Comparison of ENCODE assay signal across 35 cellular contexts in the genomic region with DNA sequence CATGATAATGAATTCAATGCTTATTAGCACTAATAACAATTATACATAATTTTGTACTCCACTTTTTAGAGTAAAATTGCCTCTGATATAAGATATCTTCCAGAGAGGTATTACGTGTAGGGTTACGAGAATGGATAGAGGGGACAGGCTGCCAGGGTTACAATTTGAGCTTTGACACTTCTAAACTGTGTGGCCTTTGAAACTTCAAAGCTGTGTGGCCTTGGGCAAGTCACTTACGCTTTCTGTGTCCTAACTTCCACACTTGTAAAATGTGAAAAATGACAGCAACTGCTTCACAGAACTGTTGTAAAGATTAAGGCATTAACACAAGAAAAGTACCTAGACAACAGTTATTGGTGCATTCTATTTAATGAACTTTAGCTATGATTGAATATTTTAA.
DNase-seq lines count a peak whose midpoint lies in the region; ATAC-seq, FAIRE-seq and TF ChIP-seq lines count a peak whose summit lies in the region.
"Had no signal": no experiment of that assay in that cellular context is flagged by ENCODE, and none has a peak within 500 bp of the region (broad histone marks: within the 10 kb centered on the region; RNA-seq: fewer than 3 reads in every experiment).

No MANE protein-coding gene starts in this region.

- H3K27ac ChIP-seq in HepG2 (ENCODE audit: extremely low read length, insufficient read depth, low read length) (no peak overlapping the region), right lobe of liver (no peak overlapping the region), mesendoderm (ENCODE audit: low read depth, low read length) (no peak overlapping the region)
- H3K27ac ChIP-seq: 22Rv1; A549; BLaER1; BLaER1 treated with 17β-estradiol and CSF1 and Interleukin-3, amounts not matched to agents 10 nM and 100 nM; C4-2B had no signal

- POLR2A ChIA-PET in HepG2 (lab: Yijun Ruan, JAX): no interaction called here
- POLR2A ChIA-PET in naive thymus-derived CD8-positive, alpha-beta T cell (lab: Charles Lee): no interaction called here

- H3K9me3 ChIP-seq in HepG2 (ENCODE audit: low read length) (no peaks in the 10 kb centered on the region), right lobe of liver (no peaks in the 10 kb centered on the region)
- H3K9me3 ChIP-seq: A549; BE2C; BLaER1; BLaER1 treated with 17β-estradiol and CSF1 and Interleukin-3, amounts not matched to agents 10 nM and 100 nM; Caco-2 had no signal

- H3K79me2 ChIP-seq in HepG2 (ENCODE audit: insufficient read depth, low read length): no peaks in the 10 kb centered on the region
- no peaks in the 10 kb centered on the region for H3K79me2 ChIP-seq in mesendoderm (ENCODE audit: control insufficient read depth, insufficient read depth, low read length)

- H3K4me1 Mint-ChIP-seq in naive thymus-derived CD8-positive, alpha-beta T cell: no peaks in the 10 kb centered on the region
- H3K4me1 Mint-ChIP-seq: B cell; CD14-positive monocyte; CD4-positive, alpha-beta memory T cell; CD4-positive, CD25-positive, alpha-beta regulatory T cell; CD8-positive, alpha-beta memory T cell had no signal

- H3K27me3 ChIP-seq in HepG2 (ENCODE audit: control insufficient read depth in 1 of 2, insufficient read depth in 2 of 2, low read length in 2 of 2) (no peaks in the 10 kb centered on the region), right lobe of liver (no peaks in the 10 kb centered on the region), mesendoderm (ENCODE audit: insufficient read depth, low read length, poor library complexity) (no peaks in the 10 kb centered on the region)
- H3K27me3 ChIP-seq: BE2C; BLaER1; BLaER1 treated with 17β-estradiol and CSF1 and Interleukin-3, amounts not matched to agents 10 nM and 100 nM had no signal

- H3K27ac Mint-ChIP-seq in naive thymus-derived CD8-positive, alpha-beta T cell: no peak overlapping the region
- H3K27ac Mint-ChIP-seq: B cell; CD14-positive monocyte; CD4-positive, alpha-beta memory T cell; CD4-positive, alpha-beta T cell; CD4-positive, CD25-positive, alpha-beta regulatory T cell; CD8-positive, alpha-beta memory T cell; CD8-positive, alpha-beta T cell had no signal

- CTCF ChIA-PET in HepG2 (lab: Yijun Ruan, JAX; ENCODE audit: low intra/inter-chr PET ratio, low total read pairs): no interaction called here

- no peak for TF ChIP-seq CTCF in HepG2 (CRISPR knock-in tag; IDR thresholded peaks at IDR 0.05)
- TF ChIP-seq CTCF in right lobe of liver (IDR thresholded peaks at IDR 0.05): no peak

- no peak for TF ChIP-seq EP300 in HepG2 (IDR thresholded peaks at IDR 0.05; ENCODE audit: low read depth in 2 of 2, low read length in 2 of 2)
- no peak for TF ChIP-seq EP300 in HepG2 (CRISPR knock-in tag; IDR thresholded peaks at IDR 0.05; ENCODE audit: borderline replicate concordance)

- H3K4ac ChIP-seq in mesendoderm (ENCODE audit: low read depth, low read length): peak overlapping the region; percentile 31

- H3K4me3 ChIP-seq in HepG2 (replicated peaks in 1 of 3; ENCODE audit: insufficient read depth in 1 of 3, low read depth in 2 of 3, low read length in 3 of 3) (no peak overlapping the region), right lobe of liver (no peak overlapping the region), mesendoderm (ENCODE audit: low read length) (no peak overlapping the region)
- H3K4me3 ChIP-seq: A549; BLaER1; BLaER1 treated with 17β-estradiol and CSF1 and Interleukin-3, amounts not matched to agents 10 nM and 100 nM had no signal

- peaks cover 0 to 3% (median 0%) of the 10 kb centered on the region in 9 donors for H3K9me3 Mint-ChIP-seq in naive thymus-derived CD8-positive, alpha-beta T cell
- H3K9me3 Mint-ChIP-seq: CD14-positive monocyte; CD4-positive, alpha-beta memory T cell; CD4-positive, alpha-beta T cell; CD8-positive, alpha-beta memory T cell; CD8-positive, alpha-beta T cell had no signal

- no peak overlapping the region for H4K8ac ChIP-seq in mesendoderm (ENCODE audit: low read depth, low read length)

- TF ChIP-seq RAD21 in HepG2 (CRISPR knock-in tag; IDR thresholded peaks at IDR 0.05): no peak

- H3K79me1 ChIP-seq in mesendoderm (ENCODE audit: low read length): no peaks in the 10 kb centered on the region

- ATAC-seq in HepG2: peak; percentile 35; the same call in 1 of the 3 replicates
- ATAC-seq in right lobe of liver: no peak
- ATAC-seq in naive thymus-derived CD8-positive, alpha-beta T cell: no peak
- ATAC-seq: A549; CD8-positive, alpha-beta T cell had no signal

- H4K5ac ChIP-seq in mesendoderm (ENCODE audit: low read length): no peak overlapping the region

- H3K9ac ChIP-seq in HepG2 (ENCODE audit: insufficient read depth, low read depth, low read length): no peak overlapping the region
- no peak overlapping the region for H3K9ac ChIP-seq in mesendoderm (ENCODE audit: low read length)
- H3K9ac ChIP-seq: BLaER1; BLaER1 treated with 17β-estradiol and CSF1 and Interleukin-3, amounts not matched to agents 10 nM and 100 nM had no signal

- H3K4me2 ChIP-seq in HepG2 (ENCODE audit: low read depth, low read length) (no peak overlapping the region), mesendoderm (ENCODE audit: low read length) (no peak overlapping the region)
- H3K4me2 ChIP-seq: A549; BLaER1; BLaER1 treated with 17β-estradiol and CSF1 and Interleukin-3, amounts not matched to agents 10 nM and 100 nM had no signal

- H3K23ac ChIP-seq in mesendoderm (ENCODE audit: low read length): no peak overlapping the region

- H2BK15ac ChIP-seq in mesendoderm (replicated peaks; ENCODE audit: low read depth): no peak overlapping the region

- no peak overlapping the region for H2BK5ac ChIP-seq in mesendoderm (ENCODE audit: low read length)

- no peak overlapping the region for H2BK120ac ChIP-seq in mesendoderm (ENCODE audit: low read depth, low read length)

- 48% methylated on average over 3 of the region's 3 CpGs for WGBS in HepG2 (ENCODE audit: low lambda C conversion rate)
- 80% methylated on average over 3 of the region's 3 CpGs for WGBS in right lobe of liver (ENCODE audit: insufficient coverage, low coverage, low lambda C conversion rate, missing lambda C conversion rate)
- whole genome bisulfite sequencing in mesendoderm (ENCODE audit: extremely low coverage, insufficient coverage, low lambda C conversion rate): no CpG with 5 or more reads among the region's 3 CpGs

- no peak for TF ChIP-seq POLR2A in HepG2 (IDR thresholded peaks at IDR 0.05; ENCODE audit: insufficient read depth in 1 of 2, low read depth in 2 of 2, low read length in 2 of 2)
- no peak for TF ChIP-seq POLR2A in right lobe of liver (IDR thresholded peaks at IDR 0.05)

- no peak overlapping the region for H3K4me3 Mint-ChIP-seq in naive thymus-derived CD8-positive, alpha-beta T cell
- H3K4me3 Mint-ChIP-seq: B cell; CD14-positive monocyte; CD4-positive, alpha-beta memory T cell; CD4-positive, alpha-beta T cell; CD4-positive, CD25-positive, alpha-beta regulatory T cell; CD8-positive, alpha-beta memory T cell; CD8-positive, alpha-beta T cell had no signal

- H3K27me3 Mint-ChIP-seq in naive thymus-derived CD8-positive, alpha-beta T cell: peaks cover 1 to 9% (median 5%) of the 10 kb centered on the region in 5 donors
- H3K27me3 Mint-ChIP-seq: B cell; CD4-positive, alpha-beta memory T cell; CD4-positive, CD25-positive, alpha-beta regulatory T cell had no signal

- H3K36me3 ChIP-seq in HepG2 (replicated peaks in 1 of 2; ENCODE audit: control insufficient read depth in 1 of 2, insufficient read depth in 2 of 2, low read length in 2 of 2): peaks cover 0 to 2% of the 10 kb centered on the region in 2 experiments; a peak in 2 of 5 replicates
- no peaks in the 10 kb centered on the region for H3K36me3 ChIP-seq in right lobe of liver
- H3K36me3 ChIP-seq in mesendoderm (ENCODE audit: control insufficient read depth, insufficient read depth, low read length): no peaks in the 10 kb centered on the region
- H3K36me3 ChIP-seq: BE2C; BLaER1; BLaER1 treated with 17β-estradiol and CSF1 and Interleukin-3, amounts not matched to agents 10 nM and 100 nM had no signal

- H3K18ac ChIP-seq in mesendoderm (ENCODE audit: low read length): no peak overlapping the region

- no peak overlapping the region for H2AFZ ChIP-seq in HepG2 (ENCODE audit: low read length)

- no peaks in the 10 kb centered on the region for H4K20me1 ChIP-seq in HepG2 (ENCODE audit: insufficient read depth, low read length)
- H4K20me1 ChIP-seq: BLaER1; BLaER1 treated with 17β-estradiol and CSF1 and Interleukin-3, amounts not matched to agents 10 nM and 100 nM had no signal

- in situ Hi-C loops in HepG2 (cut with HindIII; ENCODE audit: extremely low pct_ligation_motif_present, low pct_unique_long_range_greater_than_20kb): no loop called here

- DNase-seq in HepG2 (ENCODE audit: low spot score) (no peak), right lobe of liver (no peak), mesendoderm (no peak), urothelium cell line (ENCODE audit: low spot score) (no peak), ecto neural progenitor cell (ENCODE audit: low spot score) (no peak)
- no peak for DNase-seq in naive thymus-derived CD8-positive, alpha-beta T cell
- DNase-seq: 8988T; ACHN; AML-193; BE2C; C1 segment of cervical spinal cord; Caco-2; Calu3; CD4-positive, alpha-beta memory T cell; CD4-positive, alpha-beta T cell; CD4-positive, CD25-positive, alpha-beta regulatory T cell; CD8-positive, alpha-beta memory T cell; CD8-positive, alpha-beta T cell; COR-L47; DMS 273 treated with DMSO at 0.1 percent for 48 hours; DMS153; DMS53; DMS79; DMS79 treated with DMSO at 0.1 percent for 48 hours; DND-41; EL had no signal

- H3K36me3 Mint-ChIP-seq in naive thymus-derived CD8-positive, alpha-beta T cell: no peaks in the 10 kb centered on the region
- H3K36me3 Mint-ChIP-seq: CD14-positive monocyte; CD4-positive, alpha-beta memory T cell; CD4-positive, CD25-positive, alpha-beta regulatory T cell; CD8-positive, alpha-beta memory T cell; CD8-positive, alpha-beta T cell had no signal

- intact Hi-C loops in HepG2 (cut with micrococcal nuclease; ENCODE audit: unreplicated experiment) (no loop called here), right lobe of liver (cut with DNase I) (no loop called here)

- H2AK5ac ChIP-seq in mesendoderm (ENCODE audit: low read length): no peak overlapping the region

- H3K56ac ChIP-seq in mesendoderm (ENCODE audit: low read length): no peak overlapping the region

- H3K4me1 ChIP-seq in HepG2 (ENCODE audit: insufficient read depth, low read length) (peaks cover 24% of the 10 kb centered on the region), right lobe of liver (no peaks in the 10 kb centered on the region), mesendoderm (ENCODE audit: control insufficient read depth, low read depth, low read length) (no peaks in the 10 kb centered on the region)
- H3K4me1 ChIP-seq: A549; BLaER1; BLaER1 treated with 17β-estradiol and CSF1 and Interleukin-3, amounts not matched to agents 10 nM and 100 nM; Caco-2 had no signal

- BruUV-seq in HepG2 (replicated peaks; lab: Mats Ljungman, UMichigan): no TSS peak

- FAIRE-seq in HepG2 (lab: Jason Lieb, UNC) (no peak), urothelium cell line (lab: Jason Lieb, UNC) (peak; percentile 30)
- FAIRE-seq: A204.1, A549, D721Med had no signal

TF ChIP-seq in HepG2, 621 proteins besides CTCF, POLR2A, EP300 and RAD21 (continues in another document):
- TF ChIP-seq GATAD1 (CRISPR knock-in tag; IDR thresholded peaks at IDR 0.05) (no peak), ZNF546 (CRISPR knock-in tag; conservative IDR thresholded peaks at IDR 0.05) (no peak), POGZ (CRISPR knock-in tag; IDR thresholded peaks at IDR 0.05) (peak; percentile 51; the same call in 1 of the 2 replicates), HNF4A (CRISPR knock-in tag; IDR thresholded peaks at IDR 0.05) (0 out of 2 replicates have a peak, but pooled peaks have one; percentile 6)
